In genomic region chr15:88912500-88912921, GRCh38 we compare ENCODE assay signal across 8 cellular contexts. TPM values are rescaled to one million over a fixed set of nuclear protein-coding genes. Genes with fewer than 3 reads are reported as not detected.
DNase-seq lines count a peak whose midpoint lies in the region; ATAC-seq and TF ChIP-seq lines count a peak whose summit lies in the region.

No MANE protein-coding gene starts in this region.

- H3K4me3 Mint-ChIP-seq in IgD-negative memory B cell = peak overlapping the region; percentile 84 to 97 (median 96)

- H3K36me3 Mint-ChIP-seq in IgD-negative memory B cell = peaks cover 2% of the 10 kb centered on the region

- POLR2A ChIA-PET in AG04450 (lab: Yijun Ruan, JAX) = interaction anchor here (0.7 to 1.3 kb wide), 7 partner anchors 9 to 274 kb away, joined by 3 to 4 read pairs (median 3); partner anchors contain the start of gene ISG20

- H3K4me3 ChIP-seq in AG04450 (ENCODE audit: low read depth, low read length) = peak overlapping the region; percentile 80
- H3K4me3 ChIP-seq in upper lobe of right lung = peak overlapping the region; percentile 81

- H3K27ac ChIP-seq in AG04450 (ENCODE audit: low read depth, low read length) = peak overlapping the region; percentile 80
- H3K27ac ChIP-seq in cingulate gyrus (ENCODE audit: low read depth, low read length) = peak overlapping the region; percentile 77
- H3K27ac ChIP-seq in upper lobe of right lung = peak overlapping the region; percentile 70

- H3K27me3 ChIP-seq in AG04450 (ENCODE audit: control insufficient read depth, insufficient read depth, low read length) (no peaks in the 10 kb centered on the region), upper lobe of right lung (no peaks in the 10 kb centered on the region)

- no peaks in the 10 kb centered on the region for H3K9me3 Mint-ChIP-seq in IgD-negative memory B cell

- ATAC-seq in upper lobe of right lung = no peak
- ATAC-seq in HG03571 (IDR thresholded peaks at IDR 0.05; ENCODE audit: unreplicated experiment) = no peak

- no peak for TF ChIP-seq CTCF in AG04450 (IDR thresholded peaks at IDR 0.05; ENCODE audit: low read depth, low read length)
- TF ChIP-seq CTCF in upper lobe of right lung (IDR thresholded peaks at IDR 0.05) = no peak

- intact Hi-C loops in upper lobe of right lung (cut with DNase I) = no loop called here

- CTCF ChIA-PET in AG04450 (lab: Charles Lee) = interaction anchor here (0.6 to 1.4 kb wide), 4 partner anchors 9 to 145 kb away, joined by 4 to 6 read pairs (median 4); no protein-coding TSS in a partner anchor

- no peak for DNase-seq in AG04450 (ENCODE audit: low read depth, low spot score)
- peak; percentile 27 to 28 for DNase-seq in lung microvascular endothelial cell (ENCODE audit: low read depth in 2 of 2)
- DNase-seq in upper lobe of right lung = no peak
- DNase-seq in KG1 (lab: John Stamatoyannopoulos, UW) = no peak
- no peak for DNase-seq in NCI-H1694 treated with DMSO at 0.1 percent for 48 hours (lab: John Stamatoyannopoulos, UW)

- peaks cover 9 to 20% (median 16%) of the 10 kb centered on the region in 3 donors for H3K4me1 Mint-ChIP-seq in IgD-negative memory B cell

- H3K27ac Mint-ChIP-seq in IgD-negative memory B cell = peak overlapping the region in 2 of 3 donors; percentile 10 to 72

- H3K27me3 Mint-ChIP-seq in IgD-negative memory B cell = peaks cover 10% of the 10 kb centered on the region

- H3K9me3 ChIP-seq in AG04450 (ENCODE audit: control insufficient read depth, insufficient read depth, low read length) (no peaks in the 10 kb centered on the region; the same call in 1 of the 2 replicates), upper lobe of right lung (no peaks in the 10 kb centered on the region)

- peaks cover 16% of the 10 kb centered on the region for H3K36me3 ChIP-seq in upper lobe of right lung

- peaks cover 12% of the 10 kb centered on the region for H3K4me1 ChIP-seq in upper lobe of right lung

RNA-seq across cellular contexts. Expression of gene MFGE8, which starts 0.7 kb away (rescaled TPM):
- polyA plus RNA-seq in AG04450 (2011; rRNA removed) = 904 and 1,035 TPM in 2 replicates
- polyA minus RNA-seq in AG04450 (2011; rRNA and poly(A)+ RNA removed) = 213 and 313 TPM in 2 replicates
- polyA plus RNA-seq in IgD-negative memory B cell = 4.8 TPM
- total RNA-seq in lung microvascular endothelial cell = 31.2 and 40.1 TPM in 2 replicates
- total RNA-seq in upper lobe of right lung = 168 TPM

RNA-seq across cellular contexts. Expression of gene HAPLN3, which starts 17.2 kb away (rescaled TPM):
- polyA plus RNA-seq in AG04450 (2011; rRNA removed) = 5.6 and 6.8 TPM in 2 replicates
- 3.0 and 4.3 TPM in 2 replicates for polyA minus RNA-seq in AG04450 (2011; rRNA and poly(A)+ RNA removed)
- 1.2 TPM for polyA plus RNA-seq in IgD-negative memory B cell
- 56.7 and 76.0 TPM in 2 replicates for total RNA-seq in lung microvascular endothelial cell
- total RNA-seq in upper lobe of right lung = 4.6 TPM

Comparison
In these comparisons a context has a peak if more than half of its experiments do, and no peak if none do; other contexts are left out.
1. DNase-seq: peak in lung microvascular endothelial cell (2 of 2); none in AG04450 (single experiment), upper lobe of right lung (single experiment), KG1 (single experiment) and NCI-H1694 treated with DMSO at 0.1 percent for 48 hours (single experiment).
2. RNA of gene HAPLN3, which starts 17.2 kb away (total RNA-seq): 56.7 to 76.0 TPM in lung microvascular endothelial cell; 4.6 TPM in upper lobe of right lung (single experiment); every median in the first group is over 10 times any median in the second.
3. Peak in every context shown above with its lines, with median percentiles within 50 percentile points of each other: H3K27ac ChIP-seq.